33 cellular contexts compared by ENCODE assay signal in the genomic region with DNA sequence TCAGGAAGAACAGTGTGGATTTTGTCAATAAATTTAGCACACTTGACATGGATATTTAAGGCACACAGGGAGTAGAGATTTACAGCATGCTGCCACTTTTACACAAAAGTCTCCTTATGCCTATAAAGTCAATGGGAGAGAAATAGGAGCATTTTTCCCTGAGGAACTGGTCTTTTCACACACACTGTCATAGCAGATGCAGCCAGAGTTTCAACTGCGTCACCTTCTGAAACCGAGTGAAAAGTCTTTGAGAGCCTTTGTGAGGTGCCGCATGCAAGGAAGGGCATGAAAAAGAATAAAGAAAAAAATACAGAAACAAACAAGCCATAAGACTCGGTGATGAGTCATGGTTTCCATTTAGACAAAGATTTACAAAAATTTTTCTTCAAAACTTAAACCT.
"Had no signal": no experiment of that assay in that cellular context is flagged by ENCODE, and none has a peak within 500 bp of the region (broad histone marks: within the 10 kb centered on the region; RNA-seq: fewer than 3 reads in every experiment).

No MANE protein-coding gene starts in this region.

- H3K27me3 ChIP-seq: brain microvascular endothelial cell, esophagus muscularis mucosa, foreskin keratinocyte, gastroesophageal sphincter had no signal

- H3K9me3 Mint-ChIP-seq: dendritic cell treated with granulocyte-macrophage colony-stimulating factor and Interleukin-4, amounts not matched to agents 40 ng/mL and 50 ng/mL, for 4 days; endodermal cell; WTC11 had no signal

- H3K27ac Mint-ChIP-seq: activated CD4-positive, alpha-beta memory T cell treated with anti-CD3 and anti-CD28 coated beads, Interleukin-2, amount 10 ng/mL, durations not matched to agents 7 days and 5 days; activated CD4-positive, alpha-beta T cell treated with anti-CD3 and anti-CD28 coated beads, Interleukin-2, amount 10 ng/mL, durations not matched to agents 7 days and 5 days; activated naive CD8-positive, alpha-beta T cell; activated T-cell treated with anti-CD3 and anti-CD28 coated beads, Interleukin-2, amount 50 U/mL, for 24 hours; activated T-cell treated with anti-CD3 and anti-CD28 coated beads, Interleukin-2, amount 50 U/mL, for 72 hours; dendritic cell treated with granulocyte-macrophage colony-stimulating factor and Interleukin-4, amounts not matched to agents 40 ng/mL and 50 ng/mL, for 4 days; endodermal cell; T-helper 17 cell; T-helper 2 cell treated with Interferon-gamma antibody and Interleukin-4, amounts not matched to agents 5 μg/mL and 100 μg/mL, for 36 hours; WTC11 had no signal

- DNase-seq: activated CD4-positive, alpha-beta memory T cell treated with anti-CD3 and anti-CD28 coated beads, Interleukin-2, amount 10 ng/mL, durations not matched to agents 7 days and 5 days; activated CD4-positive, alpha-beta T cell treated with anti-CD3 and anti-CD28 coated beads for 1 hour; activated CD4-positive, alpha-beta T cell treated with anti-CD3 and anti-CD28 coated beads for 4 hours; activated CD4-positive, alpha-beta T cell treated with anti-CD3 and anti-CD28 coated beads, Interleukin-2, amount 10 ng/mL, durations not matched to agents 7 days and 5 days; activated CD4-positive, alpha-beta T cell treated with anti-CD3 and anti-CD28 coated beads, Interleukin-2, amount 50 U/mL, for 4 hours; activated CD8-positive, alpha-beta memory T cell treated with anti-CD3 and anti-CD28 coated beads, Interleukin-2, amount 50 U/mL, for 48 hours; activated gamma-delta T cell; activated naive CD4-positive, alpha-beta T cell; activated naive CD4-positive, alpha-beta T cell treated with anti-CD3 and anti-CD28 coated beads, Interleukin-2, amount 50 U/mL, for 16 hours; activated T-cell treated with anti-CD3 and anti-CD28 coated beads for 4 hours; activated T-cell treated with anti-CD3 and anti-CD28 coated beads, Interleukin-2, amount 50 U/mL, for 24 hours; activated T-cell treated with anti-CD3 and anti-CD28 coated beads, Interleukin-2, amount 50 U/mL, for 72 hours; amniotic stem cell; anterior cingulate cortex; brain microvascular endothelial cell; dorsolateral prefrontal cortex; effector memory CD4-positive, alpha-beta T cell; endodermal cell; erythroblast; foreskin keratinocyte; head of caudate nucleus; hippocampal formation; T-helper 17 cell; T1000 had no signal

- H3K27me3 Mint-ChIP-seq: activated CD4-positive, alpha-beta memory T cell treated with anti-CD3 and anti-CD28 coated beads, Interleukin-2, amount 10 ng/mL, durations not matched to agents 7 days and 5 days; activated CD4-positive, alpha-beta T cell treated with anti-CD3 and anti-CD28 coated beads, Interleukin-2, amount 10 ng/mL, durations not matched to agents 7 days and 5 days; activated naive CD8-positive, alpha-beta T cell; activated T-cell treated with anti-CD3 and anti-CD28 coated beads, Interleukin-2, amount 50 U/mL, for 24 hours; central memory CD8-positive, alpha-beta T cell; dendritic cell treated with granulocyte-macrophage colony-stimulating factor and Interleukin-4, amounts not matched to agents 40 ng/mL and 50 ng/mL, for 4 days; T-helper 17 cell had no signal

- H3K9me3 ChIP-seq: esophagus muscularis mucosa, gastroesophageal sphincter had no signal

- H3K27ac ChIP-seq: brain microvascular endothelial cell, coronary artery, dorsolateral prefrontal cortex, esophagus muscularis mucosa, foreskin keratinocyte, gastroesophageal sphincter, VCaP had no signal

- H3K4me3 Mint-ChIP-seq: activated CD4-positive, alpha-beta memory T cell treated with anti-CD3 and anti-CD28 coated beads, Interleukin-2, amount 10 ng/mL, durations not matched to agents 7 days and 5 days; activated CD4-positive, alpha-beta T cell treated with anti-CD3 and anti-CD28 coated beads, Interleukin-2, amount 10 ng/mL, durations not matched to agents 7 days and 5 days; activated naive CD8-positive, alpha-beta T cell; activated T-cell treated with anti-CD3 and anti-CD28 coated beads, Interleukin-2, amount 50 U/mL, for 24 hours; activated T-cell treated with anti-CD3 and anti-CD28 coated beads, Interleukin-2, amount 50 U/mL, for 72 hours; central memory CD8-positive, alpha-beta T cell; dendritic cell treated with granulocyte-macrophage colony-stimulating factor and Interleukin-4, amounts not matched to agents 40 ng/mL and 50 ng/mL, for 4 days; endodermal cell; T-helper 17 cell; T-helper 2 cell treated with Interferon-gamma antibody and Interleukin-4, amounts not matched to agents 5 μg/mL and 100 μg/mL, for 36 hours; WTC11 had no signal

- H3K4me1 Mint-ChIP-seq: activated CD4-positive, alpha-beta memory T cell treated with anti-CD3 and anti-CD28 coated beads, Interleukin-2, amount 10 ng/mL, durations not matched to agents 7 days and 5 days; activated CD4-positive, alpha-beta T cell treated with anti-CD3 and anti-CD28 coated beads, Interleukin-2, amount 10 ng/mL, durations not matched to agents 7 days and 5 days; central memory CD8-positive, alpha-beta T cell; endodermal cell; T-helper 17 cell had no signal

- H3K36me3 Mint-ChIP-seq: activated naive CD8-positive, alpha-beta T cell; WTC11 had no signal

- H3K4me1 ChIP-seq: esophagus muscularis mucosa, foreskin keratinocyte, gastroesophageal sphincter had no signal
